1 cellular context compared by ENCODE assay signal in genomic region chr6:108621117-108621516, GRCh38.
TF ChIP-seq lines count a peak whose summit lies in the region.

No MANE protein-coding gene starts in this region.

TF ChIP-seq in IMR-90, 13 proteins besides CTCF, POLR2A, EP300 and RAD21:
- TF ChIP-seq BHLHE40 (IDR thresholded peaks at IDR 0.05; ENCODE audit: low read depth, low read length) (no peak), USF2 (IDR thresholded peaks at IDR 0.05; ENCODE audit: low read depth, low read length) (no peak), MAZ (IDR thresholded peaks at IDR 0.05; ENCODE audit: borderline replicate concordance, low read depth, low read length) (0 out of 2 replicates have a peak, but pooled peaks have one; percentile 44), ELK1 (IDR thresholded peaks at IDR 0.05; ENCODE audit: borderline replicate concordance, low read depth, low read length) (no peak), RCOR1 (IDR thresholded peaks at IDR 0.05; ENCODE audit: insufficient replicate concordance, low read length) (peak; percentile 19), MAFK (IDR thresholded peaks at IDR 0.05; ENCODE audit: low read depth, low read length) (no peak), CEBPB (IDR thresholded peaks at IDR 0.05; ENCODE audit: low read depth, low read length) (no peak), FOS (IDR thresholded peaks at IDR 0.05; ENCODE audit: low read depth, low read length) (peak; percentile 59; the same call in 1 of the 2 replicates), MXI1 (IDR thresholded peaks at IDR 0.05; ENCODE audit: borderline replicate concordance, low read depth, low read length) (peak; percentile 68; the same call in 1 of the 2 replicates), RFX5 (IDR thresholded peaks at IDR 0.05; ENCODE audit: low read depth, low read length) (no peak), NFE2L2 (IDR thresholded peaks at IDR 0.05; ENCODE audit: low read depth, low read length) (no peak), SMC3 (IDR thresholded peaks at IDR 0.05; ENCODE audit: low read depth, low read length) (peak; percentile 22; the same call in 1 of the 2 replicates), CHD1 (IDR thresholded peaks at IDR 0.05; ENCODE audit: low read depth, low read length) (no peak)
